In genomic region chr11:116187026-116187425, GRCh38 we compare ENCODE assay signal across 34 cellular contexts.
"Had no signal": no experiment of that assay in that cellular context is flagged by ENCODE, and none has a peak within 500 bp of the region (broad histone marks: within the 10 kb centered on the region; RNA-seq: fewer than 3 reads in every experiment).

No MANE protein-coding gene starts in this region.

- H3K4me1 ChIP-seq: adrenal gland, body of pancreas, breast epithelium had no signal

- ATAC-seq: activated CD8-positive, alpha-beta T cell treated with anti-CD3 and anti-CD28 coated beads for 36 hours; activated naive CD4-positive, alpha-beta T cell treated with anti-CD3 and anti-CD28 coated beads, Interleukin-2, amount 50 U/mL, for 72 hours; activated T-cell treated with anti-CD3 and anti-CD28 coated beads, Interleukin-2, amount 50 U/mL, for 4 hours; activated T-cell treated with anti-CD3 and anti-CD28 coated beads, Interleukin-2, amount 50 U/mL, for 72 hours; activated T-helper 17 cell treated with anti-CD3 and anti-CD28 coated beads, Interleukin-2, amount 50 U/mL, for 72 hours; body of pancreas had no signal

- H3K9me3 ChIP-seq: adrenal gland, body of pancreas, breast epithelium had no signal

- H3K27ac Mint-ChIP-seq: activated B cell treated with CpG ODN at 0.5 μM for 24 hours; activated CD4-positive, alpha-beta memory T cell treated with anti-CD3 and anti-CD28 coated beads for 36 hours; activated CD4-positive, alpha-beta T cell treated with anti-CD3 and anti-CD28 coated beads, Interleukin-2, amount 10 ng/mL, durations not matched to agents 24 days and 14 days; activated CD8-positive, alpha-beta T cell treated with anti-CD3 and anti-CD28 coated beads for 36 hours; activated naive CD4-positive, alpha-beta T cell treated with anti-CD3 and anti-CD28 coated beads for 36 hours; activated naive CD4-positive, alpha-beta T cell treated with anti-CD3 and anti-CD28 coated beads, Interleukin-2, amount 50 U/mL, for 72 hours; activated naive CD8-positive, alpha-beta T cell treated with anti-CD3 and anti-CD28 coated beads for 36 hours; activated T-cell treated with anti-CD3 and anti-CD28 coated beads, Interleukin-2, amount 50 U/mL, for 72 hours; activated T-helper 1 cell treated with anti-CD3 and anti-CD28 coated beads, Interleukin-12 subunit alpha, Interleukin-12 subunit beta, Interleukin-2, Interleukin-4 antibody, amounts not matched to agents 30 ng/mL and 10 ng/mL and 1 ng/mL, durations not matched to agents 14 hours and 24 hours and 36 hours; activated T-helper 17 cell treated with anti-CD3 and anti-CD28 coated beads, Interleukin-2, amount 50 U/mL, for 72 hours; T-helper 1 cell treated with Interleukin-12 subunit alpha and Interleukin-12 subunit beta and Interleukin-4 antibody, amounts not matched to agents 30 μg/mL and 1 μg/mL, for 36 hours; T-helper 2 cell treated with Interferon-gamma antibody and Interleukin-4, amounts not matched to agents 5 μg/mL and 100 μg/mL, for 36 hours had no signal

- H3K4me3 ChIP-seq: adrenal gland, body of pancreas, breast epithelium had no signal

- H3K27me3 ChIP-seq: adrenal gland, body of pancreas, brain microvascular endothelial cell, breast epithelium had no signal

- H3K4me3 Mint-ChIP-seq: activated B cell treated with CpG ODN at 0.5 μM for 24 hours; activated CD4-positive, alpha-beta memory T cell treated with anti-CD3 and anti-CD28 coated beads for 36 hours; activated CD4-positive, alpha-beta T cell treated with anti-CD3 and anti-CD28 coated beads, Interleukin-2, amount 10 ng/mL, durations not matched to agents 24 days and 14 days; activated CD8-positive, alpha-beta T cell treated with anti-CD3 and anti-CD28 coated beads for 36 hours; activated naive CD4-positive, alpha-beta T cell treated with anti-CD3 and anti-CD28 coated beads for 36 hours; activated naive CD8-positive, alpha-beta T cell treated with anti-CD3 and anti-CD28 coated beads for 36 hours; activated T-cell treated with anti-CD3 and anti-CD28 coated beads, Interleukin-2, amount 50 U/mL, for 4 hours; activated T-cell treated with anti-CD3 and anti-CD28 coated beads, Interleukin-2, amount 50 U/mL, for 72 hours; activated T-helper 1 cell treated with anti-CD3 and anti-CD28 coated beads, Interleukin-12 subunit alpha, Interleukin-12 subunit beta, Interleukin-2, Interleukin-4 antibody, amounts not matched to agents 30 ng/mL and 10 ng/mL and 1 ng/mL, durations not matched to agents 14 hours and 24 hours and 36 hours; activated T-helper 17 cell treated with anti-CD3 and anti-CD28 coated beads, Interleukin-2, amount 50 U/mL, for 72 hours; T-helper 1 cell treated with Interleukin-12 subunit alpha and Interleukin-12 subunit beta and Interleukin-4 antibody, amounts not matched to agents 30 μg/mL and 1 μg/mL, for 36 hours; T-helper 2 cell treated with Interferon-gamma antibody and Interleukin-4, amounts not matched to agents 5 μg/mL and 100 μg/mL, for 36 hours had no signal

- H3K9me3 Mint-ChIP-seq: activated B cell treated with CpG ODN at 0.5 μM for 24 hours; activated CD4-positive, alpha-beta memory T cell treated with anti-CD3 and anti-CD28 coated beads for 36 hours; activated CD4-positive, alpha-beta T cell treated with anti-CD3 and anti-CD28 coated beads, Interleukin-2, amount 10 ng/mL, durations not matched to agents 24 days and 14 days; activated CD8-positive, alpha-beta T cell treated with anti-CD3 and anti-CD28 coated beads for 36 hours; activated naive CD4-positive, alpha-beta T cell treated with anti-CD3 and anti-CD28 coated beads for 36 hours; activated naive CD8-positive, alpha-beta T cell treated with anti-CD3 and anti-CD28 coated beads for 36 hours; activated T-cell treated with anti-CD3 and anti-CD28 coated beads, Interleukin-2, amount 50 U/mL, for 4 hours; activated T-cell treated with anti-CD3 and anti-CD28 coated beads, Interleukin-2, amount 50 U/mL, for 72 hours; activated T-helper 1 cell treated with anti-CD3 and anti-CD28 coated beads, Interleukin-12 subunit alpha, Interleukin-12 subunit beta, Interleukin-2, Interleukin-4 antibody, amounts not matched to agents 30 ng/mL and 10 ng/mL and 1 ng/mL, durations not matched to agents 14 hours and 24 hours and 36 hours; activated T-helper 17 cell treated with anti-CD3 and anti-CD28 coated beads, Interleukin-2, amount 50 U/mL, for 72 hours; T-helper 1 cell treated with Interleukin-12 subunit alpha and Interleukin-12 subunit beta and Interleukin-4 antibody, amounts not matched to agents 30 μg/mL and 1 μg/mL, for 36 hours; T-helper 2 cell treated with Interferon-gamma antibody and Interleukin-4, amounts not matched to agents 5 μg/mL and 100 μg/mL, for 36 hours had no signal

- DNase-seq: activated B cell treated with CpG ODN at 0.5 μM for 24 hours; activated CD4-positive, alpha-beta memory T cell treated with anti-CD3 and anti-CD28 coated beads for 36 hours; activated CD4-positive, alpha-beta T cell treated with anti-CD3 and anti-CD28 coated beads for 4 hours; activated CD4-positive, alpha-beta T cell treated with anti-CD3 and anti-CD28 coated beads, Interleukin-2, amount 10 ng/mL, durations not matched to agents 24 days and 14 days; activated CD4-positive, alpha-beta T cell treated with anti-CD3 and anti-CD28 coated beads, Interleukin-2, amount 50 U/mL, for 1 hour; activated CD4-positive, alpha-beta T cell treated with anti-CD3 and anti-CD28 coated beads, Interleukin-2, amount 50 U/mL, for 4 hours; activated CD4-positive, CD25-positive, alpha-beta regulatory T cell treated with anti-CD3 and anti-CD28 coated beads, Interleukin-2, amount 50 U/mL, for 72 hours; activated CD8-positive, alpha-beta memory T cell treated with anti-CD3 and anti-CD28 coated beads, Interleukin-2, amount 50 U/mL, for 4 hours; activated CD8-positive, alpha-beta T cell treated with anti-CD3 and anti-CD28 coated beads for 36 hours; activated gamma-delta T cell treated with Interleukin-2 at 50 U/mL for 16 hours; activated naive CD4-positive, alpha-beta T cell; activated naive CD4-positive, alpha-beta T cell treated with anti-CD3 and anti-CD28 coated beads for 36 hours; activated naive CD4-positive, alpha-beta T cell treated with anti-CD3 and anti-CD28 coated beads, Interleukin-2, amount 50 U/mL, for 16 hours; activated naive CD8-positive, alpha-beta T cell treated with anti-CD3 and anti-CD28 coated beads for 36 hours; activated T-cell treated with anti-CD3 and anti-CD28 coated beads for 4 hours; activated T-cell treated with anti-CD3 and anti-CD28 coated beads, Interleukin-2, amount 50 U/mL, for 1 hour; activated T-cell treated with anti-CD3 and anti-CD28 coated beads, Interleukin-2, amount 50 U/mL, for 4 hours; activated T-cell treated with anti-CD3 and anti-CD28 coated beads, Interleukin-2, amount 50 U/mL, for 72 hours; adrenal gland; amniotic stem cell; aorta; body of pancreas; brain microvascular endothelial cell; central memory CD4-positive, alpha-beta T cell; T-helper 1 cell; T-helper 2 cell; T-helper 9 cell had no signal

- H3K4me1 Mint-ChIP-seq: activated B cell treated with CpG ODN at 0.5 μM for 24 hours; activated CD4-positive, alpha-beta T cell treated with anti-CD3 and anti-CD28 coated beads, Interleukin-2, amount 10 ng/mL, durations not matched to agents 24 days and 14 days; activated naive CD8-positive, alpha-beta T cell treated with anti-CD3 and anti-CD28 coated beads for 36 hours; activated T-helper 17 cell treated with anti-CD3 and anti-CD28 coated beads, Interleukin-2, amount 50 U/mL, for 72 hours had no signal

- H3K36me3 ChIP-seq: adrenal gland, brain microvascular endothelial cell, breast epithelium had no signal

- H3K36me3 Mint-ChIP-seq: activated CD4-positive, alpha-beta memory T cell treated with anti-CD3 and anti-CD28 coated beads for 36 hours; activated naive CD4-positive, alpha-beta T cell treated with anti-CD3 and anti-CD28 coated beads, Interleukin-2, amount 50 U/mL, for 72 hours; activated naive CD8-positive, alpha-beta T cell treated with anti-CD3 and anti-CD28 coated beads for 36 hours had no signal

- H3K27ac ChIP-seq: adrenal gland, body of pancreas, brain microvascular endothelial cell, breast epithelium, VCaP had no signal

- H3K27me3 Mint-ChIP-seq: activated CD4-positive, alpha-beta T cell treated with anti-CD3 and anti-CD28 coated beads, Interleukin-2, amount 10 ng/mL, durations not matched to agents 24 days and 14 days had no signal
